Comparison of ENCODE assay signal across 1 cellular context in genomic region chr6:157859775-157860504, GRCh38.
TF ChIP-seq lines count a peak whose summit lies in the region.

No MANE protein-coding gene starts in this region.

TF ChIP-seq in HepG2, 621 proteins besides CTCF, POLR2A, EP300 and RAD21 (continued from another document and continues in another):
- TF ChIP-seq AHDC1 (CRISPR knock-in tag; IDR thresholded peaks at IDR 0.05; ENCODE audit: borderline replicate concordance) (peak; percentile 32; the same call in 1 of the 2 replicates), ZGPAT (CRISPR knock-in tag; IDR thresholded peaks at IDR 0.05) (no peak), MAFG (CRISPR knock-in tag; IDR thresholded peaks at IDR 0.05) (no peak), ZNF776 (CRISPR knock-in tag; IDR thresholded peaks at IDR 0.05) (no peak), IKZF4 (CRISPR knock-in tag; IDR thresholded peaks at IDR 0.05; ENCODE audit: borderline replicate concordance, low read depth, not compliant biosample characterization) (no peak), CBFB (CRISPR knock-in tag; IDR thresholded peaks at IDR 0.05) (no peak), SCMH1 (CRISPR knock-in tag; IDR thresholded peaks at IDR 0.05; ENCODE audit: borderline replicate concordance) (no peak), ZNF691 (CRISPR knock-in tag; IDR thresholded peaks at IDR 0.05; ENCODE audit: borderline replicate concordance, low read depth) (no peak), FOXP4 (CRISPR knock-in tag; IDR thresholded peaks at IDR 0.05) (peak; percentile 48), NCOR1 (IDR thresholded peaks at IDR 0.05; ENCODE audit: borderline replicate concordance, low read length) (0 out of 2 replicates have a peak, but pooled peaks have one; percentile 2), SYNCRIP (IDR thresholded peaks at IDR 0.05; ENCODE audit: insufficient read depth, low read depth, low read length) (no peak), ZNF816 (CRISPR knock-in tag; IDR thresholded peaks at IDR 0.05; ENCODE audit: borderline replicate concordance) (no peak), RAD51 (IDR thresholded peaks at IDR 0.05; ENCODE audit: borderline replicate concordance) (no peak), ZNF264 (CRISPR knock-in tag; IDR thresholded peaks at IDR 0.05) (0 out of 2 replicates have a peak, but pooled peaks have one; percentile 36), ZNF136 (CRISPR knock-in tag; IDR thresholded peaks at IDR 0.05; ENCODE audit: low read depth) (no peak), NFYC (CRISPR knock-in tag; IDR thresholded peaks at IDR 0.05) (no peak), ZBTB40 (IDR thresholded peaks at IDR 0.05) (peak; percentile 64), ZBTB40 (CRISPR knock-in tag; IDR thresholded peaks at IDR 0.05) (peak; percentile 96), ZNF615 (CRISPR knock-in tag; IDR thresholded peaks at IDR 0.05; ENCODE audit: borderline replicate concordance) (no peak), RCOR2 (CRISPR knock-in tag; IDR thresholded peaks at IDR 0.05) (no peak), SRSF1 (optimal IDR thresholded peaks at IDR 0.05; ENCODE audit: low read depth, low read length) (no peak), MTA3 (CRISPR knock-in tag; IDR thresholded peaks at IDR 0.05) (no peak), HOXA3 (CRISPR knock-in tag; IDR thresholded peaks at IDR 0.05) (no peak), GMEB1 (CRISPR knock-in tag; IDR thresholded peaks at IDR 0.05; ENCODE audit: borderline replicate concordance) (no peak), RARA (CRISPR knock-in tag; IDR thresholded peaks at IDR 0.05) (no peak), RARG (CRISPR knock-in tag; IDR thresholded peaks at IDR 0.05; ENCODE audit: low read depth) (no peak), FOSL2 (CRISPR knock-in tag; IDR thresholded peaks at IDR 0.05) (no peak), CHD4 (IDR thresholded peaks at IDR 0.05; ENCODE audit: borderline replicate concordance, low read length) (no peak), PCBP2 (optimal IDR thresholded peaks at IDR 0.05; ENCODE audit: low read depth, low read length, poor library complexity, severe bottlenecking) (no peak), ZBTB7B (CRISPR knock-in tag; IDR thresholded peaks at IDR 0.05) (no peak), MLLT10 (CRISPR knock-in tag; IDR thresholded peaks at IDR 0.05) (no peak), ZNF678 (CRISPR knock-in tag; IDR thresholded peaks at IDR 0.05) (no peak), HOMEZ (CRISPR knock-in tag; IDR thresholded peaks at IDR 0.05; ENCODE audit: low read depth) (peak; percentile 30; the same call in 1 of the 2 replicates), ZKSCAN1 (IDR thresholded peaks at IDR 0.05; ENCODE audit: low read length) (no peak), ZNF790 (CRISPR knock-in tag; IDR thresholded peaks at IDR 0.05; ENCODE audit: borderline replicate concordance) (no peak), POGZ (CRISPR knock-in tag; IDR thresholded peaks at IDR 0.05) (0 out of 2 replicates have a peak, but pooled peaks have one; percentile 30), ZNF235 (CRISPR knock-in tag; IDR thresholded peaks at IDR 0.05; ENCODE audit: borderline replicate concordance) (no peak), PAWR (CRISPR knock-in tag; IDR thresholded peaks at IDR 0.05; ENCODE audit: borderline replicate concordance) (no peak)
